ENCODE assay signal across 20 cellular contexts in genomic region chr19:50567882-50568281, GRCh38. TPM values are rescaled to one million over a fixed set of nuclear protein-coding genes. Genes with fewer than 3 reads are reported as not detected.
DNase-seq lines count a peak whose midpoint lies in the region; ATAC-seq and TF ChIP-seq lines count a peak whose summit lies in the region.
"Had no signal": no experiment of that assay in that cellular context is flagged by ENCODE, and none has a peak within 500 bp of the region (broad histone marks: within the 10 kb centered on the region; RNA-seq: fewer than 3 reads in every experiment).

No MANE protein-coding gene starts in this region.

- H3K9me3 Mint-ChIP-seq in glutamatergic neuron (ENCODE audit: unreplicated experiment), result peaks cover 8% of the 10 kb centered on the region
- H3K9me3 Mint-ChIP-seq in activated CD4-positive, alpha-beta memory T cell treated with anti-CD3 and anti-CD28 coated beads, Interleukin-2, amount 10 ng/mL, durations not matched to agents 7 days and 5 days, result no peaks in the 10 kb centered on the region
- H3K9me3 Mint-ChIP-seq in activated T-helper 1 cell treated with anti-CD3 and anti-CD28 coated beads, Interleukin-12 subunit alpha, Interleukin-12 subunit beta, Interleukin-2, Interleukin-4 antibody, amounts not matched to agents 30 ng/mL and 10 ng/mL and 1 ng/mL, durations not matched to agents 14 hours and 24 hours and 36 hours, result no peaks in the 10 kb centered on the region
- H3K9me3 Mint-ChIP-seq: activated CD4-positive, alpha-beta T cell treated with anti-CD3 and anti-CD28 coated beads, Interleukin-2, amount 10 ng/mL, durations not matched to agents 7 days and 5 days; CD8-positive, alpha-beta T cell had no signal

- intact Hi-C loops in right cardiac atrium (cut with DNase I), result no loop called here
- intact Hi-C loops in Right ventricle myocardium inferior (cut with DNase I), result no loop called here
- intact Hi-C loops in activated T-helper 1 cell treated with anti-CD3 and anti-CD28 coated beads, Interleukin-12 subunit alpha, Interleukin-12 subunit beta, Interleukin-2, Interleukin-4 antibody, amounts not matched to agents 30 ng/mL and 10 ng/mL and 1 ng/mL, durations not matched to agents 14 hours and 24 hours and 36 hours (cut with micrococcal nuclease), result no loop called here

- H3K27ac ChIP-seq in right cardiac atrium (ENCODE audit: low read length), result no peak overlapping the region
- no peak overlapping the region for H3K27ac ChIP-seq in osteoblast (ENCODE audit: low read depth, low read length)
- H3K27ac ChIP-seq: thoracic aorta had no signal

- TF ChIP-seq CTCF in glutamatergic neuron (IDR thresholded peaks at IDR 0.05; ENCODE audit: partially characterized antibody, unreplicated experiment), result no peak
- TF ChIP-seq CTCF in osteoblast (IDR thresholded peaks at IDR 0.05; ENCODE audit: extremely low read depth, low read depth, low read length), result no peak

- no peak overlapping the region for H3K27ac Mint-ChIP-seq in glutamatergic neuron (ENCODE audit: unreplicated experiment)
- no peak overlapping the region for H3K27ac Mint-ChIP-seq in activated CD4-positive, alpha-beta memory T cell treated with anti-CD3 and anti-CD28 coated beads, Interleukin-2, amount 10 ng/mL, durations not matched to agents 7 days and 5 days
- no peak overlapping the region for H3K27ac Mint-ChIP-seq in activated T-helper 1 cell treated with anti-CD3 and anti-CD28 coated beads, Interleukin-12 subunit alpha, Interleukin-12 subunit beta, Interleukin-2, Interleukin-4 antibody, amounts not matched to agents 30 ng/mL and 10 ng/mL and 1 ng/mL, durations not matched to agents 14 hours and 24 hours and 36 hours
- H3K27ac Mint-ChIP-seq: activated CD4-positive, alpha-beta T cell treated with anti-CD3 and anti-CD28 coated beads, Interleukin-2, amount 10 ng/mL, durations not matched to agents 7 days and 5 days; CD8-positive, alpha-beta T cell; naive B cell; progenitor cell of endocrine pancreas had no signal

- peaks cover 10% of the 10 kb centered on the region for H3K27me3 Mint-ChIP-seq in glutamatergic neuron (ENCODE audit: unreplicated experiment)
- H3K27me3 Mint-ChIP-seq in activated CD4-positive, alpha-beta memory T cell treated with anti-CD3 and anti-CD28 coated beads, Interleukin-2, amount 10 ng/mL, durations not matched to agents 7 days and 5 days, result peaks cover 39% of the 10 kb centered on the region
- H3K27me3 Mint-ChIP-seq in activated T-helper 1 cell treated with anti-CD3 and anti-CD28 coated beads, Interleukin-12 subunit alpha, Interleukin-12 subunit beta, Interleukin-2, Interleukin-4 antibody, amounts not matched to agents 30 ng/mL and 10 ng/mL and 1 ng/mL, durations not matched to agents 14 hours and 24 hours and 36 hours (ENCODE audit: insufficient read depth), result peaks cover 50% of the 10 kb centered on the region

- CTCF ChIA-PET in activated CD4-positive, alpha-beta memory T cell treated with anti-CD3 and anti-CD28 coated beads, Interleukin-2, amount 10 ng/mL, durations not matched to agents 7 days and 5 days (lab: Charles Lee), result no interaction called here

- no peaks in the 10 kb centered on the region for H3K4me1 ChIP-seq in right cardiac atrium (ENCODE audit: control insufficient read depth, insufficient read depth, low read length)
- no peaks in the 10 kb centered on the region for H3K4me1 ChIP-seq in osteoblast (ENCODE audit: insufficient read depth, low read length)

- DNase-seq in right cardiac atrium (no peak), Right ventricle myocardium inferior (ENCODE audit: missing footprints) (no peak), glutamatergic neuron (no peak), osteoblast (ENCODE audit: insufficient read length, low spot score, missing footprints) (peak; percentile 27), Ammon's horn (ENCODE audit: low spot score) (no peak), T-helper 2 cell (no peak)
- DNase-seq in activated CD4-positive, alpha-beta memory T cell treated with anti-CD3 and anti-CD28 coated beads, Interleukin-2, amount 10 ng/mL, durations not matched to agents 7 days and 5 days, result no peak
- DNase-seq in activated T-helper 1 cell treated with anti-CD3 and anti-CD28 coated beads, Interleukin-12 subunit alpha, Interleukin-12 subunit beta, Interleukin-2, Interleukin-4 antibody, amounts not matched to agents 30 ng/mL and 10 ng/mL and 1 ng/mL, durations not matched to agents 14 hours and 24 hours and 36 hours (ENCODE audit: low spot score), result no peak
- DNase-seq: activated CD4-positive, alpha-beta T cell treated with anti-CD3 and anti-CD28 coated beads, Interleukin-2, amount 10 ng/mL, durations not matched to agents 7 days and 5 days; activated CD8-positive, alpha-beta memory T cell treated with anti-CD3 and anti-CD28 coated beads, Interleukin-2, amount 50 U/mL, for 48 hours; activated naive CD4-positive, alpha-beta T cell; aorta; CD8-positive, alpha-beta T cell; GOT3; naive B cell; NCI-H226 had no signal

- H3K4me1 Mint-ChIP-seq in glutamatergic neuron (ENCODE audit: low read depth, unreplicated experiment), result peaks cover 22% of the 10 kb centered on the region
- peaks cover 4% of the 10 kb centered on the region for H3K4me1 Mint-ChIP-seq in activated CD4-positive, alpha-beta memory T cell treated with anti-CD3 and anti-CD28 coated beads, Interleukin-2, amount 10 ng/mL, durations not matched to agents 7 days and 5 days
- H3K4me1 Mint-ChIP-seq in activated T-helper 1 cell treated with anti-CD3 and anti-CD28 coated beads, Interleukin-12 subunit alpha, Interleukin-12 subunit beta, Interleukin-2, Interleukin-4 antibody, amounts not matched to agents 30 ng/mL and 10 ng/mL and 1 ng/mL, durations not matched to agents 14 hours and 24 hours and 36 hours (ENCODE audit: low read depth), result peaks cover 10% of the 10 kb centered on the region

- H3K4me3 ChIP-seq in right cardiac atrium (ENCODE audit: low read length) (peak overlapping the region; percentile 55), osteoblast (ENCODE audit: insufficient read depth, low read length) (no peak overlapping the region)
- H3K4me3 ChIP-seq: MG63, thoracic aorta had no signal

- no peaks in the 10 kb centered on the region for H3K27me3 ChIP-seq in right cardiac atrium (ENCODE audit: control insufficient read depth, insufficient read depth)
- H3K27me3 ChIP-seq in osteoblast (ENCODE audit: insufficient read depth, low read length), result peaks cover 19% of the 10 kb centered on the region

- POLR2A ChIA-PET in activated CD4-positive, alpha-beta memory T cell treated with anti-CD3 and anti-CD28 coated beads, Interleukin-2, amount 10 ng/mL, durations not matched to agents 7 days and 5 days (lab: Charles Lee), result no interaction called here

- no peak for ATAC-seq in right cardiac atrium
- ATAC-seq in Right ventricle myocardium inferior, result no peak
- ATAC-seq: CD8-positive, alpha-beta T cell had no signal

- WGBS in right cardiac atrium, result under 1% methylated on average over 36 of the region's 39 CpGs

- H3K36me3 Mint-ChIP-seq in glutamatergic neuron (ENCODE audit: unreplicated experiment), result no peaks in the 10 kb centered on the region
- no peaks in the 10 kb centered on the region for H3K36me3 Mint-ChIP-seq in activated CD4-positive, alpha-beta memory T cell treated with anti-CD3 and anti-CD28 coated beads, Interleukin-2, amount 10 ng/mL, durations not matched to agents 7 days and 5 days (ENCODE audit: low read depth)
- no peaks in the 10 kb centered on the region for H3K36me3 Mint-ChIP-seq in activated T-helper 1 cell treated with anti-CD3 and anti-CD28 coated beads, Interleukin-12 subunit alpha, Interleukin-12 subunit beta, Interleukin-2, Interleukin-4 antibody, amounts not matched to agents 30 ng/mL and 10 ng/mL and 1 ng/mL, durations not matched to agents 14 hours and 24 hours and 36 hours (ENCODE audit: low read depth)
- H3K36me3 Mint-ChIP-seq: CD8-positive, alpha-beta T cell had no signal

- no peaks in the 10 kb centered on the region for H3K36me3 ChIP-seq in osteoblast (ENCODE audit: insufficient read depth, low read length)
- H3K36me3 ChIP-seq: MG63, thoracic aorta had no signal

- H3K4me2 ChIP-seq in osteoblast (ENCODE audit: insufficient read depth, low read length), result no peak overlapping the region

- H3K79me2 ChIP-seq in osteoblast (ENCODE audit: insufficient read depth, low read length), result no peaks in the 10 kb centered on the region

- no peak overlapping the region for H2AFZ ChIP-seq in osteoblast (ENCODE audit: low read length)

- no peaks in the 10 kb centered on the region for H4K20me1 ChIP-seq in osteoblast (ENCODE audit: insufficient read depth, low read length)

- no peaks in the 10 kb centered on the region for H3K9me3 ChIP-seq in right cardiac atrium (ENCODE audit: control insufficient read depth, low read length)
- no peaks in the 10 kb centered on the region for H3K9me3 ChIP-seq in osteoblast (ENCODE audit: low read depth, low read length)
- H3K9me3 ChIP-seq: MG63, thoracic aorta had no signal

- peak overlapping the region; percentile 72 for H3K4me3 Mint-ChIP-seq in glutamatergic neuron (ENCODE audit: unreplicated experiment)
- no peak overlapping the region for H3K4me3 Mint-ChIP-seq in activated CD4-positive, alpha-beta memory T cell treated with anti-CD3 and anti-CD28 coated beads, Interleukin-2, amount 10 ng/mL, durations not matched to agents 7 days and 5 days
- H3K4me3 Mint-ChIP-seq in activated T-helper 1 cell treated with anti-CD3 and anti-CD28 coated beads, Interleukin-12 subunit alpha, Interleukin-12 subunit beta, Interleukin-2, Interleukin-4 antibody, amounts not matched to agents 30 ng/mL and 10 ng/mL and 1 ng/mL, durations not matched to agents 14 hours and 24 hours and 36 hours, result no peak overlapping the region
- H3K4me3 Mint-ChIP-seq: activated CD4-positive, alpha-beta T cell treated with anti-CD3 and anti-CD28 coated beads, Interleukin-2, amount 10 ng/mL, durations not matched to agents 7 days and 5 days; CD8-positive, alpha-beta T cell had no signal

RNA-seq across cellular contexts. Expression of gene LRRC4B, which starts 0.4 kb away (rescaled TPM):
- 1 to 10 TPM; 1.2 to 3.2 (median 2.0) TPM for total RNA-seq in right cardiac atrium
- polyA plus RNA-seq in right cardiac atrium, result 1.6 TPM
- 0.92 TPM for total RNA-seq in Right ventricle myocardium inferior
- 28.5 TPM for total RNA-seq in glutamatergic neuron (ENCODE audit: unreplicated experiment)
- not detected in 2 replicates for total RNA-seq in osteoblast
- total RNA-seq in activated CD4-positive, alpha-beta memory T cell treated with anti-CD3 and anti-CD28 coated beads, Interleukin-2, amount 10 ng/mL, durations not matched to agents 7 days and 5 days, result not detected
- total RNA-seq in activated T-helper 1 cell treated with anti-CD3 and anti-CD28 coated beads, Interleukin-12 subunit alpha, Interleukin-12 subunit beta, Interleukin-2, Interleukin-4 antibody, amounts not matched to agents 30 ng/mL and 10 ng/mL and 1 ng/mL, durations not matched to agents 14 hours and 24 hours and 36 hours, result 0.05 and 0.15 TPM in 2 replicates
- total RNA-seq: activated CD4-positive, alpha-beta T cell treated with anti-CD3 and anti-CD28 coated beads, Interleukin-2, amount 10 ng/mL, durations not matched to agents 7 days and 5 days; CD8-positive, alpha-beta T cell; fibroblast of villous mesenchyme had no signal

RNA-seq across cellular contexts. Expression of gene ASPDH, which starts 54.2 kb away (rescaled TPM):
- total RNA-seq in right cardiac atrium (not detected), Right ventricle myocardium inferior (not detected), glutamatergic neuron (ENCODE audit: unreplicated experiment) (not detected), osteoblast (not detected in 2 replicates)
- polyA plus RNA-seq in right cardiac atrium, result not detected
- total RNA-seq in activated CD4-positive, alpha-beta memory T cell treated with anti-CD3 and anti-CD28 coated beads, Interleukin-2, amount 10 ng/mL, durations not matched to agents 7 days and 5 days, result not detected
- total RNA-seq in activated T-helper 1 cell treated with anti-CD3 and anti-CD28 coated beads, Interleukin-12 subunit alpha, Interleukin-12 subunit beta, Interleukin-2, Interleukin-4 antibody, amounts not matched to agents 30 ng/mL and 10 ng/mL and 1 ng/mL, durations not matched to agents 14 hours and 24 hours and 36 hours, result not detected in 2 replicates
- total RNA-seq: activated CD4-positive, alpha-beta T cell treated with anti-CD3 and anti-CD28 coated beads, Interleukin-2, amount 10 ng/mL, durations not matched to agents 7 days and 5 days; aorta; CD8-positive, alpha-beta T cell; fibroblast of villous mesenchyme; progenitor cell of endocrine pancreas; thoracic aorta had no signal

RNA-seq across cellular contexts. Expression of gene JOSD2, which starts 56.9 kb away (rescaled TPM):
- total RNA-seq in right cardiac atrium (10 to 100 TPM; 24.2 to 40.5 (median 39.5) TPM), Right ventricle myocardium inferior (43.7 TPM), glutamatergic neuron (ENCODE audit: unreplicated experiment) (19.1 TPM), osteoblast (19.4 and 22.8 TPM in 2 replicates)
- 55.2 TPM for polyA plus RNA-seq in right cardiac atrium
- total RNA-seq in activated CD4-positive, alpha-beta memory T cell treated with anti-CD3 and anti-CD28 coated beads, Interleukin-2, amount 10 ng/mL, durations not matched to agents 7 days and 5 days, result 10 to 100 TPM; 44.7 to 51.4 TPM
- total RNA-seq in activated T-helper 1 cell treated with anti-CD3 and anti-CD28 coated beads, Interleukin-12 subunit alpha, Interleukin-12 subunit beta, Interleukin-2, Interleukin-4 antibody, amounts not matched to agents 30 ng/mL and 10 ng/mL and 1 ng/mL, durations not matched to agents 14 hours and 24 hours and 36 hours, result 38.5 and 41.7 TPM in 2 replicates
